In the genomic region with DNA sequence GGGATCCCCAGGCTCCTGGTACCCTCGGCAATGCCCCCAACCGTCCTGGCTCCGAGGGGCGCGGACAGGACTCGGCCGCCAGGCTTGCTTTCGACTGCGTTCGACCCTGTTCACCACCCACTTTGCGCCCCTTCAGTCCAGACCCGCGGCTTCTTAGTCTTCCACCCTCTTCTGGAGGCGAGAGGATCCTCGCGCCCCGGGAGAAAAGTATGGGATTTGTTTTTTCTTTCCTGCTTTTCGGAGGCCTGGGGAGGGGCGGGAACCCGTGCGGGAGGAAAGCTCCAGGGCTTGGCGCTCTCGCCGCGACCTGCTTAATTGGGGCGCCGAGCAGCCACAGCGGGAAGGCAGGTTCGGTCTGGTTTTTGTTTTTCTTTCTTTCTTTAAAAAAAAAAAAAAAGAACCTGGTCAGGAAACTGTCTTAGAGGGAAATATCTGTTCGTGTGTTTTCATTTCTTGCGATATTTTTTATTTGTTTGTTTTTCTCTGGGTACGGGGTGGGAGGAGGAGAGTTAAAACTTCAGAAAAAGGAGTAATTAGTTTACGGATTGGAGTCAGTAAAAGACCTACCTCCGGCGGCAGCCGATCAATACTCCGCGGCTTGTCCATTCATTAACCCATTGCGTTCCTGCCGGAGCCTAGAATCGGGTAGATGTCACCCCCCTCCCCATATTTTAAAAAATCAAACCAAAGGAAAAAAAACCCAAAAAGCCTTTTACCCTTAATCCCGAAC, we compare ENCODE assay signal across 8 cellular contexts. TPM values are rescaled to one million over a fixed set of nuclear protein-coding genes. Genes with fewer than 3 reads are reported as not detected.
A peak's percentile ranks its signal among the peaks of the same experiment; 100 is the strongest.
DNase-seq lines count a peak whose midpoint lies in the region; ATAC-seq, FAIRE-seq and TF ChIP-seq lines count a peak whose summit lies in the region.

No MANE protein-coding gene starts in this region.

- TF ChIP-seq EP300 in sigmoid colon (IDR thresholded peaks at IDR 0.05), result no peak

- peak overlapping the region; percentile 57 to 79 for H3K4me3 ChIP-seq in foreskin fibroblast (ENCODE audit: low read depth in 1 of 2, low read length in 2 of 2)
- peak overlapping the region; percentile 2 to 33 (median 21) for H3K4me3 ChIP-seq in sigmoid colon

- H3K4me1 ChIP-seq in sigmoid colon, result peaks cover 3 to 43% (median 42%) of the 10 kb centered on the region in 4 donors

- H3K36me3 ChIP-seq in sigmoid colon, result no peaks in the 10 kb centered on the region

- peak; percentile 49 for DNase-seq in ELF-1 (ENCODE audit: low read depth, low spot score)
- peak; percentile 27 for DNase-seq in T1000 (lab: John Stamatoyannopoulos, UW)
- DNase-seq in foreskin fibroblast, result peak in 1 of 2 donors; percentile 39
- no peak for DNase-seq in sigmoid colon
- no peak for DNase-seq in GM19239 (ENCODE audit: insufficient read length, low spot score)
- DNase-seq in NCI-H1048 (lab: John Stamatoyannopoulos, UW), result no peak

- no peak for TF ChIP-seq CTCF in foreskin fibroblast (IDR thresholded peaks at IDR 0.05; ENCODE audit: low read depth, low read length)
- no peak for TF ChIP-seq CTCF in sigmoid colon (IDR thresholded peaks at IDR 0.05)

- ATAC-seq in HG03039 (IDR thresholded peaks at IDR 0.05; ENCODE audit: unreplicated experiment), result no peak
- ATAC-seq in GM21360 (IDR thresholded peaks at IDR 0.05; ENCODE audit: unreplicated experiment), result no peak

- intact Hi-C loops in sigmoid colon (cut with DNase I), result no loop called here

- peak overlapping the region in 1 of 4 donors; percentile 40 for H3K27ac ChIP-seq in sigmoid colon

- no peaks in the 10 kb centered on the region for H3K9me3 ChIP-seq in sigmoid colon

- WGBS in sigmoid colon, 2 donors, result 2 to 3% methylated on average over 42 of the region's 42 CpGs

- peaks cover 66 to 100% (median 98%) of the 10 kb centered on the region in 3 donors for H3K27me3 ChIP-seq in sigmoid colon

- no peak for TF ChIP-seq POLR2A in sigmoid colon (IDR thresholded peaks at IDR 0.05)

- no peak for FAIRE-seq in GM19239 (lab: Jason Lieb, UNC)

RNA-seq across cellular contexts. Expression of gene EMX2, which starts 1.6 kb away (rescaled TPM):
- under 1 TPM in 1 of 4 donors, not detected in 3; 0.36 TPM for total RNA-seq in sigmoid colon
- polyA plus RNA-seq in sigmoid colon, result not detected

Comparison
In these comparisons a context has a peak if more than half of its experiments do, and no peak if none do; other contexts are left out.
1. DNase-seq: peak in ELF-1 (single experiment) and T1000 (single experiment); none in sigmoid colon (single experiment), GM19239 (single experiment) and NCI-H1048 (single experiment).